13 cellular contexts compared by ENCODE assay signal in the genomic region with DNA sequence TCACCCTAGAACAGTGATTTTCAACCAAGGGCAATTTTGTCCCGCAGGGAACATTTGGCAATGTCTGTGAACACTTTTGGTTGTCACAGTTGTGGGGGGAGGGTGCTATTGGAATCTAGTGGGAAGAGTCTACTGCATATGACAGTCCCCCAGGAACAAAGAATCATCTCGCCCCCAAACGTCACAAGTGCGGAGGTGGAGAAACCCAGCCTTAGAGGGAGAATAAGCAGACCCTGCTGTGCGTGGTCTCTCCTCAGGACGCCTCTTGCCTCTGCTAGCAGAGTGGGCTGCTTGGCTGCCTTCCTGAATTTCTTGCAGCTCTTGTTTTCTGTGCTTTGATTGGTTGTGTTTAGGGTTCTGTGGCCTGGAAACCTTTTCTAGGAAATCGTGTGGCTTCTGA. TPM values are rescaled to one million over a fixed set of nuclear protein-coding genes. Genes with fewer than 3 reads are reported as not detected.
DNase-seq lines count a peak whose midpoint lies in the region; ATAC-seq and TF ChIP-seq lines count a peak whose summit lies in the region.
"Had no signal": no experiment of that assay in that cellular context is flagged by ENCODE, and none has a peak within 500 bp of the region (broad histone marks: within the 10 kb centered on the region; RNA-seq: fewer than 3 reads in every experiment).

No MANE protein-coding gene starts in this region.

- H3K79me2 ChIP-seq in ACC112 (ENCODE audit: control insufficient read depth, insufficient read depth, low read length, unreplicated experiment) (peaks cover 82% of the 10 kb centered on the region), fibroblast of lung (ENCODE audit: control insufficient read depth, insufficient read depth, low read length) (peaks cover 91% of the 10 kb centered on the region)

- ATAC-seq in HG03460 (IDR thresholded peaks at IDR 0.05; ENCODE audit: unreplicated experiment): no peak

- 0 out of 2 replicates have a peak, but pooled peaks cover 2% of the 10 kb centered on the region for H3K36me3 ChIP-seq in ACC112 (ENCODE audit: insufficient read depth, low read length)
- H3K36me3 ChIP-seq in SJCRH30: no peaks in the 10 kb centered on the region
- peaks cover 6% of the 10 kb centered on the region for H3K36me3 ChIP-seq in fibroblast of lung (ENCODE audit: control insufficient read depth, insufficient read depth, low read length)
- peaks cover 0 to 2% (median 0%) of the 10 kb centered on the region in 3 donors for H3K36me3 ChIP-seq in skeletal muscle tissue (ENCODE audit: control insufficient read depth in 3 of 3, insufficient read depth in 3 of 3, low read length in 3 of 3)

- H2AFZ ChIP-seq in ACC112 (ENCODE audit: low read length, unreplicated experiment): no peak overlapping the region
- H2AFZ ChIP-seq in fibroblast of lung (ENCODE audit: low read length): no peak overlapping the region

- H4K20me1 ChIP-seq in fibroblast of lung (ENCODE audit: control insufficient read depth, extremely low read depth, insufficient read depth, low read length): no peaks in the 10 kb centered on the region

- H3K27ac ChIP-seq in ACC112 (ENCODE audit: low read depth, low read length): peak overlapping the region; percentile 96
- H3K27ac ChIP-seq in SJCRH30: peak overlapping the region; percentile 98
- H3K27ac ChIP-seq in fibroblast of lung (ENCODE audit: insufficient read depth, low read length): peak overlapping the region; percentile 91
- H3K27ac ChIP-seq in skeletal muscle tissue (ENCODE audit: low read depth, low read length): peak overlapping the region; percentile 95

- no peak overlapping the region for H3K4me2 ChIP-seq in fibroblast of lung (ENCODE audit: extremely low read depth, insufficient read depth, low read length)

- DNase-seq in SJCRH30 (no peak), fibroblast of lung (ENCODE audit: low read depth in 2 of 2) (no peak), amniotic stem cell (lab: John Stamatoyannopoulos, UW) (no peak)
- DNase-seq in activated CD4-positive, alpha-beta T cell treated with anti-CD3 and anti-CD28 coated beads for 48 hours: no peak
- DNase-seq in stimulated activated CD4-positive, alpha-beta T cell treated with anti-CD3 and anti-CD28 coated beads, Interleukin-1b, Interleukin-23, amount 100 ng/mL, for 48 hours: no peak
- DNase-seq: naive thymus-derived CD4-positive, alpha-beta T cell; NCI-H1436; NCI-H510A treated with DMSO at 0.1 percent for 48 hours; RPMI8226 had no signal

- H3K9ac ChIP-seq in fibroblast of lung (ENCODE audit: insufficient read depth, low read length): no peak overlapping the region
- peak overlapping the region in 2 of 3 donors; percentile 53 to 85 for H3K9ac ChIP-seq in skeletal muscle tissue (ENCODE audit: low read depth in 1 of 3, low read length in 3 of 3)

- H3K4me1 ChIP-seq in ACC112 (ENCODE audit: control insufficient read depth, insufficient read depth, low read length, unreplicated experiment): peaks cover 57% of the 10 kb centered on the region
- peaks cover 69% of the 10 kb centered on the region for H3K4me1 ChIP-seq in SJCRH30
- H3K4me1 ChIP-seq in fibroblast of lung (ENCODE audit: control insufficient read depth, extremely low read depth, insufficient read depth, low read length): peaks cover 42% of the 10 kb centered on the region
- peaks cover 92 to 96% (median 96%) of the 10 kb centered on the region in 3 donors for H3K4me1 ChIP-seq in skeletal muscle tissue (ENCODE audit: control insufficient read depth in 3 of 3, insufficient read depth in 3 of 3, low read length in 3 of 3)

- TF ChIP-seq CTCF in fibroblast of lung (conservative IDR thresholded peaks at IDR 0.05 in 1 of 2, IDR thresholded peaks at IDR 0.05 in 1 of 2; ENCODE audit: low read depth in 1 of 2, low read length in 2 of 2): no peak

- no peaks in the 10 kb centered on the region for H3K27me3 ChIP-seq in ACC112 (ENCODE audit: insufficient read depth, low read length)
- H3K27me3 ChIP-seq in SJCRH30: no peaks in the 10 kb centered on the region
- no peaks in the 10 kb centered on the region for H3K27me3 ChIP-seq in fibroblast of lung (ENCODE audit: control insufficient read depth, insufficient read depth, low read length)
- H3K27me3 ChIP-seq in skeletal muscle tissue (ENCODE audit: control insufficient read depth in 3 of 3, insufficient read depth in 3 of 3, low read length in 3 of 3): no peaks in the 10 kb centered on the region

- peak overlapping the region; percentile 61; the same call in 1 of the 2 replicates for H3K4me3 ChIP-seq in ACC112 (ENCODE audit: low read depth, low read length)
- H3K4me3 ChIP-seq in SJCRH30: no peak overlapping the region
- no peak overlapping the region for H3K4me3 ChIP-seq in fibroblast of lung (replicated peaks in 1 of 4; ENCODE audit: control extremely low read depth in 1 of 4, insufficient read depth in 1 of 4, low read depth in 3 of 4, low read length in 4 of 4)
- H3K4me3 ChIP-seq in skeletal muscle tissue (ENCODE audit: low read length in 3 of 3): peak overlapping the region in 1 of 3 donors; percentile 31
- H3K4me3 ChIP-seq: GM12878 had no signal

- H3K9me3 ChIP-seq in SJCRH30 (replicated peaks) (no peaks in the 10 kb centered on the region), fibroblast of lung (ENCODE audit: control insufficient read depth, insufficient read depth, low read depth, low read length) (no peaks in the 10 kb centered on the region), skeletal muscle tissue (ENCODE audit: control insufficient read depth in 3 of 3, low read length in 3 of 3) (no peaks in the 10 kb centered on the region)

RNA-seq across cellular contexts. Expression of a gene that starts 42.4 kb away (rescaled TPM):
- 20.2 and 22.4 TPM in 2 replicates for total RNA-seq in SJCRH30 (2014; rRNA removed; shearing (Covaris generic))
- total RNA-seq in fibroblast of lung: 55.2 and 74.8 TPM in 2 replicates
- polyA plus RNA-seq in fibroblast of lung: 35.7 and 75.9 TPM in 2 replicates
- polyA plus RNA-seq in fibroblast of lung (2012): 139 and 196 TPM in 2 replicates
- polyA minus RNA-seq in fibroblast of lung (ENCODE audit: low replicate concordance): 272 and 385 TPM in 2 replicates
- total RNA-seq in skeletal muscle tissue: 49.1 TPM
